8 cellular contexts compared by ENCODE assay signal in the genomic region with DNA sequence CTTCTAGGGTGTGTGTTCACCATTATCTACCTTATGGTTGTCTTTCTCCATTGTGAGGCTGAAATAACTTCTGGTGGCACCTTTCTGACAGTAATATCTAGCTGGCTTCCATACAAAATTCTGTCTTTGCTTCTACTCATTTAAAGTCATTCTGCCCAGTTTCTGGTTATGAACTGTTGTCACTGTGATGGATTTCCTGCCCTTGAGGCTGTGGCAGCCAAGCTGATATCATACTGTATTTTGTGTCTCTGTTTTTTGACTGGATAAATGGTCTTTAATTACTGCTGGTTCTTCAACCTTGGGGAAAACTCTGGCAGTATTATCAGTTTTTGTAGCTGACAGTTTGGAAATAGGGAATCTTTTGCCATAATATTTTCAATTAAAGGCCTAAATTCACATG.
"Had no signal": no experiment of that assay in that cellular context is flagged by ENCODE, and none has a peak within 500 bp of the region (broad histone marks: within the 10 kb centered on the region; RNA-seq: fewer than 3 reads in every experiment).

No MANE protein-coding gene starts in this region.

- ATAC-seq: HCT116, HepG2 had no signal

- H3K27ac ChIP-seq: GM23248, HL-60 had no signal

- H2AFZ ChIP-seq: GM23248 had no signal

- DNase-seq: GM23248, GOT3, H7, HFFc6 had no signal

- H3K4me1 ChIP-seq: HAP-1 had no signal

- H3K4me3 ChIP-seq: GM23248, HAP-1 had no signal

- H3K9ac ChIP-seq: GM23248 had no signal

- H3K36me3 ChIP-seq: HAP-1 had no signal

- H3K9me3 ChIP-seq: HAP-1 had no signal

- FAIRE-seq: HepG2 had no signal
